In genomic region chr7:111803015-111803758, GRCh38 we compare ENCODE assay signal across 14 cellular contexts.
A peak's percentile ranks its signal among the peaks of the same experiment; 100 is the strongest.
DNase-seq lines count a peak whose midpoint lies in the region; ATAC-seq lines count a peak whose summit lies in the region.
"Had no signal": no experiment of that assay in that cellular context is flagged by ENCODE, and none has a peak within 500 bp of the region (broad histone marks: within the 10 kb centered on the region; RNA-seq: fewer than 3 reads in every experiment).

No MANE protein-coding gene starts in this region.

- H3K4me1 Mint-ChIP-seq in natural killer cell treated with Interleukin-12 subunit alpha and Interleukin-12 subunit beta and Interleukin-15 and Interleukin-18, amount 100 ng/mL, for 72 hours (ENCODE audit: low read depth in 2 of 2) = no peaks in the 10 kb centered on the region
- H3K4me1 Mint-ChIP-seq in stimulated activated effector memory CD8-positive, alpha-beta T cell treated with anti-CD3 and anti-CD28 coated beads, Interleukin-12 subunit alpha, Interleukin-12 subunit beta, amount 100 ng/mL, for 72 hours = no peaks in the 10 kb centered on the region
- H3K4me1 Mint-ChIP-seq in activated naive CD4-positive, alpha-beta T cell treated with anti-CD3 and anti-CD28 coated beads for 36 hours (ENCODE audit: low read depth) = no peaks in the 10 kb centered on the region
- H3K4me1 Mint-ChIP-seq in activated T-helper 1 cell treated with anti-CD3 and anti-CD28 coated beads, Interleukin-12 subunit alpha, Interleukin-12 subunit beta, Interleukin-2, Interleukin-4 antibody, amounts not matched to agents 30 ng/mL and 10 ng/mL and 1 ng/mL, durations not matched to agents 14 hours and 24 hours and 36 hours (ENCODE audit: low read depth) = no peaks in the 10 kb centered on the region

- H3K36me3 Mint-ChIP-seq in natural killer cell treated with Interleukin-12 subunit alpha and Interleukin-12 subunit beta and Interleukin-15 and Interleukin-18, amount 100 ng/mL, for 72 hours = peaks cover 10% of the 10 kb centered on the region
- no peaks in the 10 kb centered on the region for H3K36me3 Mint-ChIP-seq in stimulated activated effector memory CD8-positive, alpha-beta T cell treated with anti-CD3 and anti-CD28 coated beads, Interleukin-12 subunit alpha, Interleukin-12 subunit beta, amount 100 ng/mL, for 72 hours
- no peaks in the 10 kb centered on the region for H3K36me3 Mint-ChIP-seq in activated naive CD4-positive, alpha-beta T cell treated with anti-CD3 and anti-CD28 coated beads for 36 hours (ENCODE audit: low read depth)
- H3K36me3 Mint-ChIP-seq in activated T-helper 1 cell treated with anti-CD3 and anti-CD28 coated beads, Interleukin-12 subunit alpha, Interleukin-12 subunit beta, Interleukin-2, Interleukin-4 antibody, amounts not matched to agents 30 ng/mL and 10 ng/mL and 1 ng/mL, durations not matched to agents 14 hours and 24 hours and 36 hours (ENCODE audit: low read depth) = peaks cover 2% of the 10 kb centered on the region

- no peak for ATAC-seq in natural killer cell treated with Interleukin-12 subunit alpha and Interleukin-12 subunit beta and Interleukin-15 and Interleukin-18, amount 100 ng/mL, for 72 hours
- no peak for ATAC-seq in stimulated activated effector memory CD8-positive, alpha-beta T cell treated with anti-CD3 and anti-CD28 coated beads, Interleukin-12 subunit alpha, Interleukin-12 subunit beta, amount 100 ng/mL, for 72 hours
- ATAC-seq: activated CD8-positive, alpha-beta T cell treated with anti-CD3 and anti-CD28 coated beads, Interleukin-2, amount 10 ng/mL, durations not matched to agents 7 days and 5 days had no signal

- CTCF ChIA-PET in activated naive CD4-positive, alpha-beta T cell treated with anti-CD3 and anti-CD28 coated beads for 36 hours (lab: Charles Lee) = no interaction called here

- intact Hi-C loops in activated naive CD4-positive, alpha-beta T cell treated with anti-CD3 and anti-CD28 coated beads for 36 hours (cut with micrococcal nuclease) = no loop called here
- intact Hi-C loops in activated T-helper 1 cell treated with anti-CD3 and anti-CD28 coated beads, Interleukin-12 subunit alpha, Interleukin-12 subunit beta, Interleukin-2, Interleukin-4 antibody, amounts not matched to agents 30 ng/mL and 10 ng/mL and 1 ng/mL, durations not matched to agents 14 hours and 24 hours and 36 hours (cut with micrococcal nuclease) = no loop called here

- no peak overlapping the region for H3K27ac Mint-ChIP-seq in natural killer cell treated with Interleukin-12 subunit alpha and Interleukin-12 subunit beta and Interleukin-15 and Interleukin-18, amount 100 ng/mL, for 72 hours
- H3K27ac Mint-ChIP-seq in stimulated activated effector memory CD8-positive, alpha-beta T cell treated with anti-CD3 and anti-CD28 coated beads, Interleukin-12 subunit alpha, Interleukin-12 subunit beta, amount 100 ng/mL, for 72 hours = no peak overlapping the region
- no peak overlapping the region for H3K27ac Mint-ChIP-seq in activated naive CD4-positive, alpha-beta T cell treated with anti-CD3 and anti-CD28 coated beads for 36 hours
- no peak overlapping the region for H3K27ac Mint-ChIP-seq in activated T-helper 1 cell treated with anti-CD3 and anti-CD28 coated beads, Interleukin-12 subunit alpha, Interleukin-12 subunit beta, Interleukin-2, Interleukin-4 antibody, amounts not matched to agents 30 ng/mL and 10 ng/mL and 1 ng/mL, durations not matched to agents 14 hours and 24 hours and 36 hours
- H3K27ac Mint-ChIP-seq: activated CD8-positive, alpha-beta T cell treated with anti-CD3 and anti-CD28 coated beads, Interleukin-2, amount 10 ng/mL, durations not matched to agents 7 days and 5 days had no signal

- H3K4me3 Mint-ChIP-seq in natural killer cell treated with Interleukin-12 subunit alpha and Interleukin-12 subunit beta and Interleukin-15 and Interleukin-18, amount 100 ng/mL, for 72 hours = no peak overlapping the region
- no peak overlapping the region for H3K4me3 Mint-ChIP-seq in stimulated activated effector memory CD8-positive, alpha-beta T cell treated with anti-CD3 and anti-CD28 coated beads, Interleukin-12 subunit alpha, Interleukin-12 subunit beta, amount 100 ng/mL, for 72 hours
- no peak overlapping the region for H3K4me3 Mint-ChIP-seq in activated naive CD4-positive, alpha-beta T cell treated with anti-CD3 and anti-CD28 coated beads for 36 hours
- no peak overlapping the region for H3K4me3 Mint-ChIP-seq in activated T-helper 1 cell treated with anti-CD3 and anti-CD28 coated beads, Interleukin-12 subunit alpha, Interleukin-12 subunit beta, Interleukin-2, Interleukin-4 antibody, amounts not matched to agents 30 ng/mL and 10 ng/mL and 1 ng/mL, durations not matched to agents 14 hours and 24 hours and 36 hours
- H3K4me3 Mint-ChIP-seq: activated CD8-positive, alpha-beta T cell treated with anti-CD3 and anti-CD28 coated beads, Interleukin-2, amount 10 ng/mL, durations not matched to agents 7 days and 5 days had no signal

- peak; percentile 30 for DNase-seq in AG20443 (ENCODE audit: low spot score)
- peak; percentile 36 for DNase-seq in NCI-H226
- peak; percentile 49 for DNase-seq in dedifferentiated amniotic fluid mesenchymal stem cell (ENCODE audit: extremely low spot score)
- peak; percentile 8 for DNase-seq in myocyte (ENCODE audit: low read depth)
- DNase-seq in natural killer cell treated with Interleukin-12 subunit alpha and Interleukin-12 subunit beta and Interleukin-15 and Interleukin-18, amount 100 ng/mL, for 72 hours (ENCODE audit: low spot score) = no peak
- no peak for DNase-seq in stimulated activated effector memory CD8-positive, alpha-beta T cell treated with anti-CD3 and anti-CD28 coated beads, Interleukin-12 subunit alpha, Interleukin-12 subunit beta, amount 100 ng/mL, for 72 hours (ENCODE audit: low spot score in 2 of 2)
- no peak for DNase-seq in activated naive CD4-positive, alpha-beta T cell treated with anti-CD3 and anti-CD28 coated beads for 36 hours
- no peak for DNase-seq in activated T-helper 1 cell treated with anti-CD3 and anti-CD28 coated beads, Interleukin-12 subunit alpha, Interleukin-12 subunit beta, Interleukin-2, Interleukin-4 antibody, amounts not matched to agents 30 ng/mL and 10 ng/mL and 1 ng/mL, durations not matched to agents 14 hours and 24 hours and 36 hours (ENCODE audit: low spot score)
- DNase-seq: activated CD8-positive, alpha-beta T cell treated with anti-CD3 and anti-CD28 coated beads, Interleukin-2, amount 10 ng/mL, durations not matched to agents 7 days and 5 days; DMS79 treated with DMSO at 0.1 percent for 48 hours; NCI-H187 treated with DMSO at 0.1 percent for 48 hours; SHP77 treated with DMSO at 0.1 percent for 48 hours; stimulated activated CD4-positive, alpha-beta T cell treated with anti-CD3 and anti-CD28 coated beads, Interleukin-1b, Interleukin-23, amount 100 ng/mL, for 48 hours; stimulated activated CD8-positive, alpha-beta memory T cell treated with anti-CD3 and anti-CD28 coated beads, Interleukin-4, amount 100 ng/mL, for 48 hours had no signal

- no peaks in the 10 kb centered on the region for H3K27me3 Mint-ChIP-seq in natural killer cell treated with Interleukin-12 subunit alpha and Interleukin-12 subunit beta and Interleukin-15 and Interleukin-18, amount 100 ng/mL, for 72 hours
- peaks cover 6% of the 10 kb centered on the region for H3K27me3 Mint-ChIP-seq in activated naive CD4-positive, alpha-beta T cell treated with anti-CD3 and anti-CD28 coated beads for 36 hours (ENCODE audit: low read depth)
- H3K27me3 Mint-ChIP-seq in activated T-helper 1 cell treated with anti-CD3 and anti-CD28 coated beads, Interleukin-12 subunit alpha, Interleukin-12 subunit beta, Interleukin-2, Interleukin-4 antibody, amounts not matched to agents 30 ng/mL and 10 ng/mL and 1 ng/mL, durations not matched to agents 14 hours and 24 hours and 36 hours (ENCODE audit: insufficient read depth) = no peaks in the 10 kb centered on the region

- H3K9me3 Mint-ChIP-seq in natural killer cell treated with Interleukin-12 subunit alpha and Interleukin-12 subunit beta and Interleukin-15 and Interleukin-18, amount 100 ng/mL, for 72 hours = peaks cover 18% of the 10 kb centered on the region
- peaks cover 14% of the 10 kb centered on the region for H3K9me3 Mint-ChIP-seq in stimulated activated effector memory CD8-positive, alpha-beta T cell treated with anti-CD3 and anti-CD28 coated beads, Interleukin-12 subunit alpha, Interleukin-12 subunit beta, amount 100 ng/mL, for 72 hours
- H3K9me3 Mint-ChIP-seq in activated naive CD4-positive, alpha-beta T cell treated with anti-CD3 and anti-CD28 coated beads for 36 hours = peaks cover 19% of the 10 kb centered on the region
- H3K9me3 Mint-ChIP-seq in activated T-helper 1 cell treated with anti-CD3 and anti-CD28 coated beads, Interleukin-12 subunit alpha, Interleukin-12 subunit beta, Interleukin-2, Interleukin-4 antibody, amounts not matched to agents 30 ng/mL and 10 ng/mL and 1 ng/mL, durations not matched to agents 14 hours and 24 hours and 36 hours = peaks cover 20% of the 10 kb centered on the region

Comparison
In these comparisons a context has a peak if more than half of its experiments do, and no peak if none do; other contexts are left out.
1. DNase-seq: peak in AG20443 (single experiment), NCI-H226 (single experiment), dedifferentiated amniotic fluid mesenchymal stem cell (single experiment) and myocyte (single experiment); none in natural killer cell treated with Interleukin-12 subunit alpha and Interleukin-12 subunit beta and Interleukin-15 and Interleukin-18, amount 100 ng/mL, for 72 hours (single experiment), stimulated activated effector memory CD8-positive, alpha-beta T cell treated with anti-CD3 and anti-CD28 coated beads, Interleukin-12 subunit alpha, Interleukin-12 subunit beta, amount 100 ng/mL, for 72 hours (0 of 2), activated naive CD4-positive, alpha-beta T cell treated with anti-CD3 and anti-CD28 coated beads for 36 hours (single experiment) and activated T-helper 1 cell treated with anti-CD3 and anti-CD28 coated beads, Interleukin-12 subunit alpha, Interleukin-12 subunit beta, Interleukin-2, Interleukin-4 antibody, amounts not matched to agents 30 ng/mL and 10 ng/mL and 1 ng/mL, durations not matched to agents 14 hours and 24 hours and 36 hours (single experiment).